Comparison of ENCODE assay signal across 15 cellular contexts in genomic region chr3:123375014-123375940, GRCh38.
DNase-seq lines count a peak whose midpoint lies in the region; ATAC-seq, FAIRE-seq and TF ChIP-seq lines count a peak whose summit lies in the region.
"Had no signal": no experiment of that assay in that cellular context is flagged by ENCODE, and none has a peak within 500 bp of the region (broad histone marks: within the 10 kb centered on the region; RNA-seq: fewer than 3 reads in every experiment).

No MANE protein-coding gene starts in this region.

- no peak for ATAC-seq in gastrocnemius medialis

- H3K27me3 ChIP-seq in right atrium auricular region (no peaks in the 10 kb centered on the region), stomach smooth muscle (ENCODE audit: control insufficient read depth in 1 of 2, insufficient read depth in 2 of 2, low read length in 2 of 2) (no peaks in the 10 kb centered on the region), gastrocnemius medialis (no peaks in the 10 kb centered on the region)
- H3K27me3 ChIP-seq: BLaER1 had no signal

- intact Hi-C loops in gastrocnemius medialis (cut with DNase I; ENCODE audit: low total_unique reads) = no loop called here

- in situ Hi-C loops in astrocyte of the cerebellum (cut with HindIII; ENCODE audit: low sequenced_read_pairs) (no loop called here), gastrocnemius medialis (cut with MboI; ENCODE audit: low sequenced_read_pairs in 4 of 4) (no loop called here)

- H3K36me3 ChIP-seq in right atrium auricular region (no peaks in the 10 kb centered on the region), stomach smooth muscle (ENCODE audit: control insufficient read depth in 2 of 2, insufficient read depth in 2 of 2, low read length in 2 of 2) (no peaks in the 10 kb centered on the region), gastrocnemius medialis (no peaks in the 10 kb centered on the region)
- H3K36me3 ChIP-seq: BLaER1 had no signal

- DNase-seq in astrocyte of the cerebellum (ENCODE audit: low read depth) (no peak), right atrium auricular region (ENCODE audit: low spot score) (no peak), NCI-H2107 (lab: John Stamatoyannopoulos, UW) (no peak), HTR-8/SVneo (ENCODE audit: insufficient read length, low spot score) (no peak), NOMO-1 (lab: John Stamatoyannopoulos, UW; ENCODE audit: unreplicated experiment in 2 of 2) (no peak), gastrocnemius medialis (no peak)
- DNase-seq: activated naive CD8-positive, alpha-beta T cell treated with anti-CD3 and anti-CD28 coated beads for 36 hours; EL; NCI-H187 treated with DMSO at 0.1 percent for 48 hours; posterior cingulate gyrus; SK-N-SH had no signal

- no peak for TF ChIP-seq POLR2A in gastrocnemius medialis (IDR thresholded peaks at IDR 0.05)

- peak; percentile 51 for TF ChIP-seq RAD21 in Ishikawa (IDR thresholded peaks at IDR 0.05; ENCODE audit: low read depth)

- TF ChIP-seq CTCF in astrocyte of the cerebellum (IDR thresholded peaks at IDR 0.05; ENCODE audit: low read depth, low read length, missing control alignments) (peak; percentile 2), right atrium auricular region (IDR thresholded peaks at IDR 0.05) (no peak), gastrocnemius medialis (IDR thresholded peaks at IDR 0.05 in 4 of 5, conservative IDR thresholded peaks at IDR 0.05 in 1 of 5) (no peak)

- H3K9ac ChIP-seq in stomach smooth muscle (ENCODE audit: low read length in 2 of 2) = no peak overlapping the region
- H3K9ac ChIP-seq: BLaER1, SK-N-SH had no signal

- no peak for FAIRE-seq in HTR-8/SVneo (lab: Jason Lieb, UNC)
- FAIRE-seq: colon had no signal

- peaks cover 0 to 94% of the 10 kb centered on the region in 2 donors for H3K4me1 ChIP-seq in right atrium auricular region
- peaks cover 98% of the 10 kb centered on the region for H3K4me1 ChIP-seq in stomach smooth muscle (ENCODE audit: control insufficient read depth, insufficient read depth, low read length)
- no peaks in the 10 kb centered on the region for H3K4me1 ChIP-seq in gastrocnemius medialis

- peak overlapping the region; percentile 91 to 92 for H3K27ac ChIP-seq in right atrium auricular region
- H3K27ac ChIP-seq in stomach smooth muscle (ENCODE audit: low read length) = peak overlapping the region; percentile 85
- no peak overlapping the region for H3K27ac ChIP-seq in gastrocnemius medialis
- H3K27ac ChIP-seq: BLaER1 had no signal

- H3K9me3 ChIP-seq in right atrium auricular region (no peaks in the 10 kb centered on the region), stomach smooth muscle (ENCODE audit: control insufficient read depth in 2 of 2, low read length in 2 of 2) (no peaks in the 10 kb centered on the region), gastrocnemius medialis (no peaks in the 10 kb centered on the region)
- H3K9me3 ChIP-seq: BLaER1, SK-N-SH had no signal

- no peak for TF ChIP-seq EP300 in Ishikawa (IDR thresholded peaks at IDR 0.05; ENCODE audit: borderline replicate concordance)

- no peak overlapping the region for H3K4me3 ChIP-seq in astrocyte of the cerebellum (ENCODE audit: low read depth, low read length)
- no peak overlapping the region for H3K4me3 ChIP-seq in right atrium auricular region
- H3K4me3 ChIP-seq in stomach smooth muscle (ENCODE audit: low read length in 2 of 2) = peak overlapping the region in 1 of 2 donors; percentile 22
- no peak overlapping the region for H3K4me3 ChIP-seq in gastrocnemius medialis
- H3K4me3 ChIP-seq: BLaER1 had no signal

TF ChIP-seq in Ishikawa, 13 proteins besides CTCF, POLR2A, EP300 and RAD21:
- TF ChIP-seq NFIC (IDR thresholded peaks at IDR 0.05) (no peak), YY1 (IDR thresholded peaks at IDR 0.05; ENCODE audit: low read depth) (no peak), TAF1 (IDR thresholded peaks at IDR 0.05; ENCODE audit: low read depth) (no peak)

Comparison
In these comparisons a context has a peak if more than half of its experiments do, and no peak if none do; other contexts are left out.
1. H3K27ac ChIP-seq: peak in right atrium auricular region (2 of 2) and stomach smooth muscle (single experiment); none in gastrocnemius medialis (0 of 4).